In the genomic region with DNA sequence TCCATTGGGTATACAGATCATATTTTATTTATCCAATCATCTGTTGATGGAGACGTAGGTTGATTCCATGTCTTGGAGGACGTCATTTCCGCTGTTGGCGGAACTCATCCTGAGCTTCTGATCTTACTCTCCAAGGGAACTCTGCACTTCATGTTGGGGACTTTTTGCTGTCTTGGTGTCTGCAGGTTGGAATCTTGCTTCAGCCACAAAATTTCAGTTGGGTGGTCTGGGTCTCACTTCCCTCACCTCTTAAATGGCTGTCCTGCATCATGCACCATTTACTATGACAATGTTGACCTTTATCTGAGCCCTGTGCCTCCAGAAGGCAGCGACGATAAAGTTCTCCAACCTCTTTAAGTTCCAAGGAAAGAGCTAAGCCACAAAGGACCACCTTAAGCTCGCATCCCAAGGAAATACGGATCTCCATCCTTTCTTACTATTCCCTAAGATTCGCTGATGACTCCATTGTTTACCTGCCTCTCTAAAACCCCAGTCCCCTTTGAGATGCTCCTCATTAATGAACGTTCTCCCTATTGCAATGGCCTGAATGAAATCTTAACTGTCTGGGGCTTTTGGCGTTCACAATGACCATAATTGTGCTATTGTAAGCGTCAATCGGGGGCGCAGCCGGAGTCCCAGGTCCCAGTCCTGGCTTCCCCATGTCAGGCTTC, we compare ENCODE assay signal across 11 cellular contexts. TPM values are rescaled to one million over a fixed set of nuclear protein-coding genes. Genes with fewer than 3 reads are reported as not detected.
A peak's percentile ranks its signal among the peaks of the same experiment; 100 is the strongest.
DNase-seq lines count a peak whose midpoint lies in the region; ATAC-seq and TF ChIP-seq lines count a peak whose summit lies in the region.
"Had no signal": no experiment of that assay in that cellular context is flagged by ENCODE, and none has a peak within 500 bp of the region (broad histone marks: within the 10 kb centered on the region; RNA-seq: fewer than 3 reads in every experiment).

No MANE protein-coding gene starts in this region.

- H3K27me3 ChIP-seq in GM23248 (replicated peaks; ENCODE audit: insufficient read depth) (0 out of 2 replicates have a peak, but pooled peaks cover 3% of the 10 kb centered on the region), muscle layer of duodenum (ENCODE audit: low read depth, low read length) (no peaks in the 10 kb centered on the region), aorta (ENCODE audit: control insufficient read depth in 1 of 2, insufficient read depth in 2 of 2, low read length in 1 of 2) (no peaks in the 10 kb centered on the region)

- no peaks in the 10 kb centered on the region for H3K9me3 Mint-ChIP-seq in activated T-helper 1 cell treated with anti-CD3 and anti-CD28 coated beads, Interleukin-12 subunit alpha, Interleukin-12 subunit beta, Interleukin-2, Interleukin-4 antibody, amounts not matched to agents 30 ng/mL and 10 ng/mL and 1 ng/mL, durations not matched to agents 14 hours and 24 hours and 36 hours
- H3K9me3 Mint-ChIP-seq: activated naive CD4-positive, alpha-beta T cell treated with anti-CD3 and anti-CD28 coated beads, Interleukin-2, amount 50 U/mL, for 24 hours had no signal

- H3K79me2 ChIP-seq in GM23248 (ENCODE audit: insufficient read depth), result no peaks in the 10 kb centered on the region

- H3K9ac ChIP-seq in GM23248, result peak overlapping the region; percentile 60

- peak overlapping the region; percentile 95 for H3K4me2 ChIP-seq in GM23248 (ENCODE audit: unreplicated experiment)

- H3K9me2 ChIP-seq in GM23248 (ENCODE audit: insufficient read depth), result no peaks in the 10 kb centered on the region

- no peak for TF ChIP-seq CTCF in C4-2B (conservative IDR thresholded peaks at IDR 0.05)

- H3K27ac ChIP-seq in C4-2B, result peak overlapping the region; percentile 62
- no peak overlapping the region for H3K27ac ChIP-seq in GM23248
- H3K27ac ChIP-seq in muscle layer of duodenum (ENCODE audit: low read length), result no peak overlapping the region
- H3K27ac ChIP-seq in aorta (ENCODE audit: low read depth in 1 of 2, low read length in 2 of 2), result no peak overlapping the region

- H3K4me1 ChIP-seq in GM23248 (ENCODE audit: insufficient read depth), result 0 out of 2 replicates have a peak, but pooled peaks cover 5% of the 10 kb centered on the region
- H3K4me1 ChIP-seq in muscle layer of duodenum (ENCODE audit: control insufficient read depth in 1 of 2, insufficient read depth in 2 of 2, low read length in 2 of 2), result peaks cover 7 to 12% of the 10 kb centered on the region in 2 donors
- no peaks in the 10 kb centered on the region for H3K4me1 ChIP-seq in aorta (ENCODE audit: control insufficient read depth in 1 of 2, insufficient read depth in 2 of 2, low read length in 2 of 2)

- intact Hi-C loops in activated T-helper 1 cell treated with anti-CD3 and anti-CD28 coated beads, Interleukin-12 subunit alpha, Interleukin-12 subunit beta, Interleukin-2, Interleukin-4 antibody, amounts not matched to agents 30 ng/mL and 10 ng/mL and 1 ng/mL, durations not matched to agents 14 hours and 24 hours and 36 hours (cut with micrococcal nuclease), result loop anchor here (1.0 to 10.0 kb wide), 4 partner anchors 102 to 348 kb away; a partner anchor contains a TSS
- intact Hi-C loops in aorta (cut with DNase I), result loop anchor here (2.0 to 10.0 kb wide), 6 partner anchors 49 to 349 kb away; a partner anchor contains a TSS

- no peaks in the 10 kb centered on the region for H3K36me3 ChIP-seq in GM23248 (ENCODE audit: low read depth)
- H3K36me3 ChIP-seq in muscle layer of duodenum (ENCODE audit: control insufficient read depth in 1 of 2, insufficient read depth in 2 of 2, low read length in 2 of 2), result no peaks in the 10 kb centered on the region
- H3K36me3 ChIP-seq in aorta (ENCODE audit: control insufficient read depth in 1 of 2, insufficient read depth in 2 of 2, low read length in 1 of 2), result no peaks in the 10 kb centered on the region

- no peak overlapping the region for H3K27ac Mint-ChIP-seq in activated T-helper 1 cell treated with anti-CD3 and anti-CD28 coated beads, Interleukin-12 subunit alpha, Interleukin-12 subunit beta, Interleukin-2, Interleukin-4 antibody, amounts not matched to agents 30 ng/mL and 10 ng/mL and 1 ng/mL, durations not matched to agents 14 hours and 24 hours and 36 hours
- H3K27ac Mint-ChIP-seq: activated naive CD4-positive, alpha-beta T cell treated with anti-CD3 and anti-CD28 coated beads, Interleukin-2, amount 50 U/mL, for 24 hours had no signal

- WGBS in GM23248 (ENCODE audit: low coverage in 1 of 2, low lambda C conversion rate in 2 of 2, missing lambda C conversion rate in 2 of 2), 2 experiments, result 49 to 55% methylated on average over 15 of the region's 15 CpGs
- 48 to 50% methylated on average over 15 of the region's 15 CpGs for WGBS in aorta, 2 donors

- peak overlapping the region; percentile 26 for H3K4me3 Mint-ChIP-seq in activated T-helper 1 cell treated with anti-CD3 and anti-CD28 coated beads, Interleukin-12 subunit alpha, Interleukin-12 subunit beta, Interleukin-2, Interleukin-4 antibody, amounts not matched to agents 30 ng/mL and 10 ng/mL and 1 ng/mL, durations not matched to agents 14 hours and 24 hours and 36 hours

- H3K4me3 ChIP-seq in GM23248 (peak overlapping the region; percentile 68), muscle layer of duodenum (ENCODE audit: low read depth in 1 of 2, low read length in 2 of 2) (peak overlapping the region; percentile 58 to 60), aorta (ENCODE audit: low read length in 2 of 2) (peak overlapping the region in 1 of 2 donors; percentile 4)

- H2AFZ ChIP-seq in GM23248, result peak overlapping the region; percentile 96

- H4K20me1 ChIP-seq in GM23248 (ENCODE audit: insufficient read depth), result no peaks in the 10 kb centered on the region

- peaks cover 26% of the 10 kb centered on the region for H3K27me3 Mint-ChIP-seq in activated T-helper 1 cell treated with anti-CD3 and anti-CD28 coated beads, Interleukin-12 subunit alpha, Interleukin-12 subunit beta, Interleukin-2, Interleukin-4 antibody, amounts not matched to agents 30 ng/mL and 10 ng/mL and 1 ng/mL, durations not matched to agents 14 hours and 24 hours and 36 hours (ENCODE audit: insufficient read depth)

- DNase-seq in GM23248 (no peak), aorta (no peak), NCI-H1694 treated with DMSO at 0.1 percent for 48 hours (lab: John Stamatoyannopoulos, UW) (no peak)
- DNase-seq in activated T-helper 1 cell treated with anti-CD3 and anti-CD28 coated beads, Interleukin-12 subunit alpha, Interleukin-12 subunit beta, Interleukin-2, Interleukin-4 antibody, amounts not matched to agents 30 ng/mL and 10 ng/mL and 1 ng/mL, durations not matched to agents 14 hours and 24 hours and 36 hours (ENCODE audit: low spot score), result no peak
- no peak for DNase-seq in activated CD4-positive, alpha-beta T cell treated with anti-CD3 and anti-CD28 coated beads, Interleukin-2, amount 50 U/mL, for 1 hour

- in situ Hi-C loops in GM23248 (cut with MboI), result no loop called here

- peaks cover 6% of the 10 kb centered on the region for H3K4me1 Mint-ChIP-seq in activated T-helper 1 cell treated with anti-CD3 and anti-CD28 coated beads, Interleukin-12 subunit alpha, Interleukin-12 subunit beta, Interleukin-2, Interleukin-4 antibody, amounts not matched to agents 30 ng/mL and 10 ng/mL and 1 ng/mL, durations not matched to agents 14 hours and 24 hours and 36 hours (ENCODE audit: low read depth)

- H3F3A ChIP-seq in GM23248 (ENCODE audit: insufficient read depth), result no peaks in the 10 kb centered on the region; the same call in 1 of the 2 replicates

- H3K9me3 ChIP-seq in GM23248 (ENCODE audit: low read depth) (no peaks in the 10 kb centered on the region), muscle layer of duodenum (ENCODE audit: control insufficient read depth in 1 of 2, low read length in 2 of 2) (no peaks in the 10 kb centered on the region), aorta (ENCODE audit: control insufficient read depth, low read length) (no peaks in the 10 kb centered on the region)

- ATAC-seq in HG03469 (IDR thresholded peaks at IDR 0.05; ENCODE audit: unreplicated experiment) (no peak), aorta (ENCODE audit: low FRiP score) (no peak)

- no peaks in the 10 kb centered on the region for H3K36me3 Mint-ChIP-seq in activated T-helper 1 cell treated with anti-CD3 and anti-CD28 coated beads, Interleukin-12 subunit alpha, Interleukin-12 subunit beta, Interleukin-2, Interleukin-4 antibody, amounts not matched to agents 30 ng/mL and 10 ng/mL and 1 ng/mL, durations not matched to agents 14 hours and 24 hours and 36 hours (ENCODE audit: low read depth)
- H3K36me3 Mint-ChIP-seq: activated naive CD4-positive, alpha-beta T cell treated with anti-CD3 and anti-CD28 coated beads, Interleukin-2, amount 50 U/mL, for 24 hours had no signal

RNA-seq across cellular contexts. Expression of a gene that starts 23.1 kb away (rescaled TPM):
- total RNA-seq in GM23248 (2014; rRNA removed; shearing (Covaris generic)), result not detected in 2 replicates
- not detected in 2 replicates for polyA plus RNA-seq in GM23248 (2016; fragmentation: Nextera tagmentation; extraction: Ambion mirVana)
- not detected in 2 replicates for total RNA-seq in activated T-helper 1 cell treated with anti-CD3 and anti-CD28 coated beads, Interleukin-12 subunit alpha, Interleukin-12 subunit beta, Interleukin-2, Interleukin-4 antibody, amounts not matched to agents 30 ng/mL and 10 ng/mL and 1 ng/mL, durations not matched to agents 14 hours and 24 hours and 36 hours
- total RNA-seq in aorta, result not detected
- polyA plus RNA-seq in aorta, result not detected
- total RNA-seq: lung microvascular endothelial cell, ureter had no signal

RNA-seq across cellular contexts. Expression of a gene that starts 37.6 kb away (rescaled TPM):
- total RNA-seq in GM23248 (2014; rRNA removed; shearing (Covaris generic)), result 0.11 TPM in 1 of 2 replicates, not detected in the other
- polyA plus RNA-seq in GM23248 (2016; fragmentation: Nextera tagmentation; extraction: Ambion mirVana) (not detected in 2 replicates), aorta (1 to 10 TPM in 1 of 2 donors, not detected in 1; 1.0 TPM)
- total RNA-seq in activated T-helper 1 cell treated with anti-CD3 and anti-CD28 coated beads, Interleukin-12 subunit alpha, Interleukin-12 subunit beta, Interleukin-2, Interleukin-4 antibody, amounts not matched to agents 30 ng/mL and 10 ng/mL and 1 ng/mL, durations not matched to agents 14 hours and 24 hours and 36 hours, result 0.21 TPM in 1 of 2 replicates, not detected in the other
- 1 to 10 TPM; 1.2 to 1.3 TPM for total RNA-seq in aorta
